ENCODE assay signal across 10 cellular contexts in genomic region chr3:101825904-101826445, GRCh38. TPM values are rescaled to one million over a fixed set of nuclear protein-coding genes. Genes with fewer than 3 reads are reported as not detected.
A peak's percentile ranks its signal among the peaks of the same experiment; 100 is the strongest.
DNase-seq lines count a peak whose midpoint lies in the region; ATAC-seq, FAIRE-seq and TF ChIP-seq lines count a peak whose summit lies in the region.
"Had no signal": no experiment of that assay in that cellular context is flagged by ENCODE, and none has a peak within 500 bp of the region (broad histone marks: within the 10 kb centered on the region; RNA-seq: fewer than 3 reads in every experiment).

No MANE protein-coding gene starts in this region.

- H3K4me1 Mint-ChIP-seq in nephron = peaks cover 41% of the 10 kb centered on the region

- H3K23ac ChIP-seq in mesendoderm (ENCODE audit: low read length) = no peak overlapping the region

- H3K27me3 Mint-ChIP-seq in nephron (ENCODE audit: low read depth) = no peaks in the 10 kb centered on the region

- no peak for TF ChIP-seq POLR2A in testis (IDR thresholded peaks at IDR 0.05)

- peaks cover 0 to 8% (median 4%) of the 10 kb centered on the region in 11 experiments; a peak in 6 of 22 replicates for H3K9me3 ChIP-seq in BLaER1 treated with 17β-estradiol and CSF1 and Interleukin-3, amounts not matched to agents 10 nM and 100 nM (replicated peaks in 1 of 11)
- no peaks in the 10 kb centered on the region for H3K9me3 ChIP-seq in Karpas-422 (ENCODE audit: low read length)
- H3K9me3 ChIP-seq in testis = no peaks in the 10 kb centered on the region

- H3K36me3 ChIP-seq in BLaER1 treated with 17β-estradiol and CSF1 and Interleukin-3, amounts not matched to agents 10 nM and 100 nM = peaks cover 8 to 27% (median 14%) of the 10 kb centered on the region in 11 experiments
- peaks cover 8% of the 10 kb centered on the region; the same call in 1 of the 2 replicates for H3K36me3 ChIP-seq in Karpas-422 (ENCODE audit: insufficient read depth, low read length)
- H3K36me3 ChIP-seq in bronchial epithelial cell (ENCODE audit: control insufficient read depth, insufficient read depth, low read length) = no peaks in the 10 kb centered on the region
- no peaks in the 10 kb centered on the region for H3K36me3 ChIP-seq in testis (ENCODE audit: low read depth, missing control alignments)
- H3K36me3 ChIP-seq in mesendoderm (ENCODE audit: control insufficient read depth, insufficient read depth, low read length) = no peaks in the 10 kb centered on the region

- H3K27me3 ChIP-seq in BLaER1 treated with 17β-estradiol and CSF1 and Interleukin-3, amounts not matched to agents 10 nM and 100 nM = no peaks in the 10 kb centered on the region
- H3K27me3 ChIP-seq in Karpas-422 (ENCODE audit: low read length) (no peaks in the 10 kb centered on the region), bronchial epithelial cell (ENCODE audit: control insufficient read depth, insufficient read depth, low read length) (no peaks in the 10 kb centered on the region), testis (no peaks in the 10 kb centered on the region), mesendoderm (ENCODE audit: insufficient read depth, low read length, poor library complexity) (no peaks in the 10 kb centered on the region)

- whole genome bisulfite sequencing in testis, 2 donors = 66 to 69% methylated on average over 2 of the region's 2 CpGs
- no CpG with 5 or more reads among the region's 2 CpGs for whole genome bisulfite sequencing in mesendoderm (ENCODE audit: extremely low coverage, insufficient coverage, low lambda C conversion rate)

- no peak for TF ChIP-seq CTCF in bronchial epithelial cell (IDR thresholded peaks at IDR 0.05; ENCODE audit: insufficient read depth, low read length, severe bottlenecking)
- no peak for TF ChIP-seq CTCF in nephron (IDR thresholded peaks at IDR 0.05; ENCODE audit: unreplicated experiment in 3 of 3)
- no peak for TF ChIP-seq CTCF in testis (IDR thresholded peaks at IDR 0.05)

- no peak overlapping the region for H2BK5ac ChIP-seq in mesendoderm (ENCODE audit: low read length)

- H3K27ac Mint-ChIP-seq in nephron = peak overlapping the region; percentile 81 to 96 (median 92)

- H4K8ac ChIP-seq in mesendoderm (ENCODE audit: low read depth, low read length) = no peak overlapping the region

- H3K9ac ChIP-seq in BLaER1 treated with 17β-estradiol and CSF1 and Interleukin-3, amounts not matched to agents 10 nM and 100 nM = peak overlapping the region in 1 of 11 experiments; percentile 15; a peak in 1 of 22 replicates
- H3K9ac ChIP-seq in Karpas-422 (ENCODE audit: low read length) = no peak overlapping the region
- H3K9ac ChIP-seq in mesendoderm (ENCODE audit: low read length) = no peak overlapping the region

- no peaks in the 10 kb centered on the region for H3K9me2 ChIP-seq in Karpas-422 (replicated peaks; ENCODE audit: insufficient read depth, low read length)

- intact Hi-C loops in testis (cut with DNase I; ENCODE audit: low total_unique reads) = no loop called here

- ATAC-seq in GM21381 (IDR thresholded peaks at IDR 0.05; ENCODE audit: unreplicated experiment) = no peak

- H3K79me2 ChIP-seq in Karpas-422 (ENCODE audit: low read length) = no peaks in the 10 kb centered on the region
- H3K79me2 ChIP-seq in mesendoderm (ENCODE audit: control insufficient read depth, insufficient read depth, low read length) = no peaks in the 10 kb centered on the region

- DNase-seq in Karpas-422 (no peak), bronchial epithelial cell (ENCODE audit: low read depth) (peak; percentile 41), testis (no peak), mesendoderm (no peak)
- DNase-seq in activated CD4-positive, CD25-positive, alpha-beta regulatory T cell treated with anti-CD3 and anti-CD28 coated beads, Interleukin-2, amount 50 U/mL, for 72 hours = no peak
- DNase-seq: activated effector memory CD4-positive, alpha-beta T cell treated with Interleukin-2 at 50 U/mL for 16 hours; RPMI8226 had no signal

- H3K27ac ChIP-seq in BLaER1 treated with 17β-estradiol and CSF1 and Interleukin-3, amounts not matched to agents 10 nM and 100 nM = peak overlapping the region in 5 of 11 experiments; percentile 3 to 83 (median 80); a peak in 3 of 22 replicates
- H3K27ac ChIP-seq in Karpas-422 (ENCODE audit: low read length) (no peak overlapping the region), testis (peak overlapping the region in 1 of 2 donors; percentile 88), mesendoderm (ENCODE audit: low read depth, low read length) (no peak overlapping the region)

- no peak overlapping the region for H3K18ac ChIP-seq in mesendoderm (ENCODE audit: low read length)

- peak overlapping the region; percentile 72 to 89 (median 85) for H3K4me3 Mint-ChIP-seq in nephron

- no peak overlapping the region for H3K4me3 ChIP-seq in BLaER1 treated with 17β-estradiol and CSF1 and Interleukin-3, amounts not matched to agents 10 nM and 100 nM
- no peak overlapping the region for H3K4me3 ChIP-seq in Karpas-422 (ENCODE audit: low read length)
- no peak overlapping the region for H3K4me3 ChIP-seq in bronchial epithelial cell (ENCODE audit: low read depth, low read length)
- no peak overlapping the region for H3K4me3 ChIP-seq in testis
- H3K4me3 ChIP-seq in mesendoderm (ENCODE audit: low read length) = no peak overlapping the region

- H3K56ac ChIP-seq in mesendoderm (ENCODE audit: low read length) = no peak overlapping the region

- H2BK15ac ChIP-seq in mesendoderm (replicated peaks; ENCODE audit: low read depth) = no peak overlapping the region

- no peak overlapping the region for H4K5ac ChIP-seq in mesendoderm (ENCODE audit: low read length)

- no peaks in the 10 kb centered on the region for H3K9me3 Mint-ChIP-seq in nephron

- peak overlapping the region; percentile 10 to 97 (median 80); a peak in 18 of 22 replicates for H3K4me2 ChIP-seq in BLaER1 treated with 17β-estradiol and CSF1 and Interleukin-3, amounts not matched to agents 10 nM and 100 nM
- H3K4me2 ChIP-seq in Karpas-422 (ENCODE audit: low read depth, low read length, poor library complexity, severe bottlenecking) (peak overlapping the region; percentile 17), mesendoderm (ENCODE audit: low read length) (no peak overlapping the region)

- H3K36me3 Mint-ChIP-seq in nephron (ENCODE audit: low read depth) = peaks cover 19% of the 10 kb centered on the region

- no peak overlapping the region for H2AK5ac ChIP-seq in mesendoderm (ENCODE audit: low read length)

- peaks cover 0 to 8% (median 0%) of the 10 kb centered on the region in 11 experiments; a peak in 1 of 22 replicates for H4K20me1 ChIP-seq in BLaER1 treated with 17β-estradiol and CSF1 and Interleukin-3, amounts not matched to agents 10 nM and 100 nM
- no peaks in the 10 kb centered on the region for H4K20me1 ChIP-seq in Karpas-422 (ENCODE audit: insufficient read depth, low read depth, low read length)

- no peaks in the 10 kb centered on the region for H3K79me1 ChIP-seq in mesendoderm (ENCODE audit: low read length)

- FAIRE-seq in bronchial epithelial cell (lab: Jason Lieb, UNC) = no peak

- H2AFZ ChIP-seq in Karpas-422 (ENCODE audit: low read length) = no peak overlapping the region

- H3K4me1 ChIP-seq in BLaER1 treated with 17β-estradiol and CSF1 and Interleukin-3, amounts not matched to agents 10 nM and 100 nM = peaks cover 37 to 56% (median 49%) of the 10 kb centered on the region in 10 experiments
- H3K4me1 ChIP-seq in Karpas-422 (ENCODE audit: low read length) (peaks cover 40% of the 10 kb centered on the region), testis (peaks cover 7% of the 10 kb centered on the region), mesendoderm (ENCODE audit: control insufficient read depth, low read depth, low read length) (no peaks in the 10 kb centered on the region)

- no peak overlapping the region for H3K4ac ChIP-seq in mesendoderm (ENCODE audit: low read depth, low read length)

- no peak overlapping the region for H2BK120ac ChIP-seq in mesendoderm (ENCODE audit: low read depth, low read length)

RNA-seq across cellular contexts. Expression of gene NFKBIZ, which starts 23.3 kb away (rescaled TPM):
- total RNA-seq in Karpas-422 (2014; rRNA removed; shearing (Covaris generic); ENCODE audit: low replicate concordance) = 0.76 and 6.3 TPM in 2 replicates
- total RNA-seq in bronchial epithelial cell (40.3 and 70.3 TPM in 2 replicates), testis (10 to 100 TPM in 1 of 2 donors, 1 to 10 TPM in 1; 6.9 to 14.7 TPM)
- polyA plus RNA-seq in testis (ENCODE audit: insufficient read depth, low read depth, low replicate concordance) = 5.4 TPM
- polyA plus RNA-seq in mesendoderm (2013, experiment 1 of 2) = 4.8 TPM
- polyA plus RNA-seq in mesendoderm (2013, experiment 2 of 2) = 5.4 TPM

RNA-seq across cellular contexts. Expression of gene NXPE3, which starts 47.0 kb away (rescaled TPM):
- total RNA-seq in Karpas-422 (2014; rRNA removed; shearing (Covaris generic); ENCODE audit: low replicate concordance) = 18.6 and 20.2 TPM in 2 replicates
- total RNA-seq in bronchial epithelial cell (3.9 and 6.7 TPM in 2 replicates), testis (10 to 100 TPM; 11.7 to 17.0 TPM)
- polyA plus RNA-seq in testis (ENCODE audit: insufficient read depth, low read depth, low replicate concordance) = 14.6 TPM
- polyA plus RNA-seq in mesendoderm (2013, experiment 1 of 2) = 11.3 TPM
- polyA plus RNA-seq in mesendoderm (2013, experiment 2 of 2) = 10.8 TPM
